ENCODE assay signal across 1 cellular context in the genomic region with DNA sequence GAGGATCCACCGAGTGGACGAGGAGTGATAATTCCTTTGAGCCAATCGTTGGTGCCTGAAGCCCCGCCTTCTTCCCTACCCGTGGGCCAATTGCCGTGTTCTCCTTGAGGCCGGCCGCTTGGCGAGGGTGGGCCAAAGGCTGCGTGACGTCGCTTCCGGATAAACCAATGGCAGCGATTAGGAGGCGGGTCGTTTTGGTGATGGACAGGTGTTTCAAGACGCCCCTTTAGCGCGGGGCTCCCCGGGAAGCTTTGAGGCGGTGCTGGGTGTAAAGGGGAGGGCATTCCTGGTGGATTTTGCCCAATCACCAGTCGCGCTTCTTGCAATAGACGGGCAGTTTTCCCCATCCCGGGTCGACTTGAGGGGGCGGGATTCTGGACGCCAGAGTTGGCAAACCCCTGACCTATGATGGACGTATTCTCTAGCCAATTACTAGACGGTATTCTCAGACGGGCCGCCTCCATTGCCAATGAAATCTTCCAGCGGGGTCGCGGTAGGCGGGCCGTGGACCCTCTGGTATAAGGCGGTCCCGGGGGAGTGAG.
TF ChIP-seq lines count a peak whose summit lies in the region.

No MANE protein-coding gene starts in this region.

TF ChIP-seq in endothelial cell of umbilical vein, 7 proteins besides CTCF, POLR2A, EP300 and RAD21:
- no peak for TF ChIP-seq MYC (IDR thresholded peaks at IDR 0.05; ENCODE audit: low read depth, low read length)
- no peak for TF ChIP-seq JUN (IDR thresholded peaks at IDR 0.05; ENCODE audit: borderline replicate concordance, insufficient read depth, insufficient read length, low read depth)
- no peak for TF ChIP-seq POLR2AphosphoS5 (IDR thresholded peaks at IDR 0.05; ENCODE audit: insufficient read depth, low read depth, low read length)
- no peak for TF ChIP-seq EZH2 (IDR thresholded peaks at IDR 0.05; ENCODE audit: borderline replicate concordance, low read depth, low read length, severe bottlenecking)
- TF ChIP-seq, protein P1, sequence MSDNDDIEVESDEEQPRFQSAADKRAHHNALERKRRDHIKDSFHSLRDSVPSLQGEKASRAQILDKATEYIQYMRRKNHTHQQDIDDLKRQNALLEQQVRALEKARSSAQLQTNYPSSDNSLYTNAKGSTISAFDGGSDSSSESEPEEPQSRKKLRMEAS (IDR thresholded peaks at IDR 0.05; ENCODE audit: insufficient read depth, insufficient read length) = no peak
- TF ChIP-seq FOS (IDR thresholded peaks at IDR 0.05; ENCODE audit: borderline replicate concordance, insufficient read depth, low read length) = no peak
- no peak for TF ChIP-seq GATA2 (IDR thresholded peaks at IDR 0.05; ENCODE audit: insufficient read depth, insufficient read length, low read depth, low read length)
